ENCODE assay signal across 31 cellular contexts in the genomic region with DNA sequence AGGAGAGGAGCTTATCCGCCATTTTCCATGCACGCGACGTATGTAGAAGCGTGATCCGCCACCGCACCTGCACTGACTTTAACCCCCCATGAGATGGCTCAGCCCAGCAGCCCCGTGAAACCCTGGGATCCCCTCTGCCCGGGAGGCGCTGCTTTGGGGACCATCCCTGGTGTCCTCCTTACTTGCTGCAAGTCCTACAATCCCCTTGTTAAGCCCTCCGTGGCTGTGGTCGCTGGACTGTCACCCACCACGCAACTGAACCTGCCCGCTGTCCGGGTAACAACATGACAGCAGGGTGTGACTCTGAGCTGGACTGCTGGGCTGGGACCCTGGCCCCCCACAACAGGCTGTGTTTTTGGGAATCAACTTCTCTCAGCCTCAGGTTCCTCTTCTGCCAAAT. TPM values are rescaled to one million over a fixed set of nuclear protein-coding genes. Genes with fewer than 3 reads are reported as not detected.
"Had no signal": no experiment of that assay in that cellular context is flagged by ENCODE, and none has a peak within 500 bp of the region (broad histone marks: within the 10 kb centered on the region; RNA-seq: fewer than 3 reads in every experiment).

No MANE protein-coding gene starts in this region.

- H3K36me3 ChIP-seq: neural progenitor cell, neutrophil, pancreas, right lobe of liver, sigmoid colon, suprapubic skin, tibial artery, transverse colon, upper lobe of right lung, uterus had no signal

- H3K27ac ChIP-seq: neural progenitor cell, neutrophil, pancreas, psoas muscle, right lobe of liver, sigmoid colon, suprapubic skin, testis, tibial artery, transverse colon, upper lobe of right lung, uterus had no signal

- ATAC-seq: naive thymus-derived CD8-positive, alpha-beta T cell; natural killer cell treated with Interleukin-12 subunit alpha and Interleukin-12 subunit beta and Interleukin-15 and Interleukin-18, amount 100 ng/mL, for 72 hours; pancreas; psoas muscle; right cardiac atrium; right lobe of liver; stimulated activated memory B cell treated with anti-CD40 and anti-IgM and Interleukin-4, amounts not matched to agents 10 μg/mL and 1 μg/mL and 100 μg/mL, for 72 hours; stimulated activated naive CD8-positive, alpha-beta T cell treated with anti-CD3 and anti-CD28 coated beads, Interleukin-15, amount 100 ng/mL, for 72 hours; stimulated activated naive CD8-positive, alpha-beta T cell treated with anti-CD3 and anti-CD28 coated beads, Interleukin-15, Interleukin-2, amounts not matched to agents 100 U/mL and 50 U/mL, for 24 hours; upper lobe of right lung had no signal

- H3K36me3 Mint-ChIP-seq: naive B cell; naive thymus-derived CD8-positive, alpha-beta T cell; natural killer cell treated with Interleukin-12 subunit alpha and Interleukin-12 subunit beta and Interleukin-15 and Interleukin-18, amount 100 ng/mL, for 72 hours; neural progenitor cell; stimulated activated memory B cell treated with anti-CD40 and anti-IgM and Interleukin-4, amounts not matched to agents 10 μg/mL and 1 μg/mL and 100 μg/mL, for 72 hours; type B pancreatic cell had no signal

- H3K4me3 Mint-ChIP-seq: naive B cell; naive thymus-derived CD8-positive, alpha-beta T cell; natural killer cell treated with Interleukin-12 subunit alpha and Interleukin-12 subunit beta and Interleukin-15 and Interleukin-18, amount 100 ng/mL, for 72 hours; stimulated activated memory B cell treated with anti-CD40 and anti-IgM and Interleukin-4, amounts not matched to agents 10 μg/mL and 1 μg/mL and 100 μg/mL, for 72 hours; stimulated activated naive CD8-positive, alpha-beta T cell treated with anti-CD3 and anti-CD28 coated beads, Interleukin-15, amount 100 ng/mL, for 72 hours; type B pancreatic cell had no signal

- H3K9me3 ChIP-seq: neutrophil, pancreas, psoas muscle, right lobe of liver, sigmoid colon, suprapubic skin, testis, tibial artery, transverse colon, upper lobe of right lung, uterus had no signal

- H3K4me1 Mint-ChIP-seq: naive B cell; naive thymus-derived CD8-positive, alpha-beta T cell; stimulated activated memory B cell treated with anti-CD40 and anti-IgM and Interleukin-4, amounts not matched to agents 10 μg/mL and 1 μg/mL and 100 μg/mL, for 72 hours; stimulated activated naive CD8-positive, alpha-beta T cell treated with anti-CD3 and anti-CD28 coated beads, Interleukin-15, amount 100 ng/mL, for 72 hours had no signal

- H3K4me3 ChIP-seq: neural progenitor cell, pancreas, psoas muscle, right lobe of liver, sigmoid colon, suprapubic skin, testis, tibial artery, transverse colon, upper lobe of right lung, uterus had no signal

- H3K27me3 Mint-ChIP-seq: stimulated activated naive CD8-positive, alpha-beta T cell treated with anti-CD3 and anti-CD28 coated beads, Interleukin-15, amount 100 ng/mL, for 72 hours had no signal

- H3K4me1 ChIP-seq: pancreas, psoas muscle, right lobe of liver, sigmoid colon, suprapubic skin, tibial artery, transverse colon, upper lobe of right lung, uterus had no signal

- H3K9me3 Mint-ChIP-seq: naive thymus-derived CD8-positive, alpha-beta T cell; natural killer cell treated with Interleukin-12 subunit alpha and Interleukin-12 subunit beta and Interleukin-15 and Interleukin-18, amount 100 ng/mL, for 72 hours; neural progenitor cell; stimulated activated memory B cell treated with anti-CD40 and anti-IgM and Interleukin-4, amounts not matched to agents 10 μg/mL and 1 μg/mL and 100 μg/mL, for 72 hours; stimulated activated naive CD8-positive, alpha-beta T cell treated with anti-CD3 and anti-CD28 coated beads, Interleukin-15, amount 100 ng/mL, for 72 hours; type B pancreatic cell had no signal

- H3K27ac Mint-ChIP-seq: natural killer cell treated with Interleukin-12 subunit alpha and Interleukin-12 subunit beta and Interleukin-15 and Interleukin-18, amount 100 ng/mL, for 72 hours; stimulated activated memory B cell treated with anti-CD40 and anti-IgM and Interleukin-4, amounts not matched to agents 10 μg/mL and 1 μg/mL and 100 μg/mL, for 72 hours; stimulated activated naive CD8-positive, alpha-beta T cell treated with anti-CD3 and anti-CD28 coated beads, Interleukin-15, amount 100 ng/mL, for 72 hours; type B pancreatic cell had no signal

- H3K27me3 ChIP-seq: neural progenitor cell, pancreas, right lobe of liver, testis, transverse colon, upper lobe of right lung, uterus had no signal

- DNase-seq: naive B cell; naive thymus-derived CD8-positive, alpha-beta T cell; nucleus accumbens; pancreas; psoas muscle; right cardiac atrium; right lobe of liver; sigmoid colon; small intestine; stimulated activated CD4-positive, alpha-beta T cell treated with anti-CD3 and anti-CD28 coated beads, Interleukin-12 subunit alpha, Interleukin-12 subunit beta, amount 100 ng/mL, for 4 hours; stimulated activated CD4-positive, alpha-beta T cell treated with anti-CD3 and anti-CD28 coated beads, Interleukin-1b, Interleukin-23, amount 100 ng/mL, for 48 hours; stimulated activated CD4-positive, alpha-beta T cell treated with anti-CD3 and anti-CD28 coated beads, Interleukin-4, amount 100 ng/mL, for 1 hour; stimulated activated CD4-positive, alpha-beta T cell treated with anti-CD3 and anti-CD28 coated beads, Interleukin-4, amount 100 ng/mL, for 4 hours; stimulated activated CD8-positive, alpha-beta memory T cell treated with anti-CD3 and anti-CD28 coated beads, Interleukin-4, amount 100 ng/mL, for 48 hours; stimulated activated naive CD4-positive, alpha-beta T cell; stimulated activated naive CD8-positive, alpha-beta T cell treated with anti-CD3 and anti-CD28 coated beads, Interleukin-15, amount 100 ng/mL, for 72 hours; stimulated activated naive CD8-positive, alpha-beta T cell treated with anti-CD3 and anti-CD28 coated beads, Interleukin-15, Interleukin-2, amounts not matched to agents 100 U/mL and 50 U/mL, for 24 hours; substantia nigra; testis; tibial artery; transverse colon; upper lobe of right lung; uterus had no signal

RNA-seq across cellular contexts. Expression of a gene that starts 57.9 kb away (rescaled TPM):
- total RNA-seq: naive thymus-derived CD8-positive, alpha-beta T cell; natural killer cell treated with Interleukin-12 subunit alpha and Interleukin-12 subunit beta and Interleukin-15 and Interleukin-18, amount 100 ng/mL, for 72 hours; osteocyte; skeletal muscle tissue had no signal
